ENCODE assay signal across 29 cellular contexts in genomic region chr15:35329993-35330695, GRCh38.
"Had no signal": no experiment of that assay in that cellular context is flagged by ENCODE, and none has a peak within 500 bp of the region (broad histone marks: within the 10 kb centered on the region; RNA-seq: fewer than 3 reads in every experiment).

No MANE protein-coding gene starts in this region.

- H3K4me3 ChIP-seq: ascending aorta, cardiac muscle cell, SJCRH30 had no signal

- H3K9me3 Mint-ChIP-seq: activated CD8-positive, alpha-beta T cell treated with anti-CD3 and anti-CD28 coated beads for 36 hours; activated naive CD4-positive, alpha-beta T cell treated with anti-CD3 and anti-CD28 coated beads, Interleukin-2, amount 50 U/mL, for 24 hours; activated naive CD8-positive, alpha-beta T cell treated with anti-CD3 and anti-CD28 coated beads, Interleukin-2, amount 10 ng/mL, durations not matched to agents 7 days and 5 days; activated T-cell treated with anti-CD3 and anti-CD28 coated beads, Interleukin-2, amount 50 U/mL, for 72 hours; activated T-helper 17 cell treated with anti-CD3 and anti-CD28 coated beads, Interleukin-2, amount 50 U/mL, for 72 hours; T-helper 1 cell treated with Interleukin-12 subunit alpha and Interleukin-12 subunit beta and Interleukin-4 antibody, amounts not matched to agents 30 μg/mL and 1 μg/mL, for 36 hours; T-helper 2 cell treated with Interferon-gamma antibody and Interleukin-4, amounts not matched to agents 5 μg/mL and 100 μg/mL, for 36 hours had no signal

- H3K27me3 Mint-ChIP-seq: activated CD4-positive, alpha-beta T cell treated with anti-CD3 and anti-CD28 coated beads, Interleukin-2, amount 10 ng/mL, durations not matched to agents 24 days and 14 days; activated CD8-positive, alpha-beta T cell treated with anti-CD3 and anti-CD28 coated beads for 36 hours; activated naive CD4-positive, alpha-beta T cell treated with anti-CD3 and anti-CD28 coated beads, Interleukin-2, amount 50 U/mL, for 24 hours; activated naive CD8-positive, alpha-beta T cell treated with anti-CD3 and anti-CD28 coated beads, Interleukin-2, amount 10 ng/mL, durations not matched to agents 7 days and 5 days; activated T-helper 17 cell treated with anti-CD3 and anti-CD28 coated beads, Interleukin-2, amount 50 U/mL, for 72 hours had no signal

- H3K4me1 Mint-ChIP-seq: activated CD4-positive, alpha-beta T cell treated with anti-CD3 and anti-CD28 coated beads, Interleukin-2, amount 10 ng/mL, durations not matched to agents 24 days and 14 days; activated naive CD4-positive, alpha-beta T cell treated with anti-CD3 and anti-CD28 coated beads, Interleukin-2, amount 50 U/mL, for 24 hours; activated naive CD8-positive, alpha-beta T cell treated with anti-CD3 and anti-CD28 coated beads, Interleukin-2, amount 10 ng/mL, durations not matched to agents 7 days and 5 days; activated T-helper 17 cell treated with anti-CD3 and anti-CD28 coated beads, Interleukin-2, amount 50 U/mL, for 72 hours had no signal

- H3K27ac ChIP-seq: ascending aorta, cardiac muscle cell, SJCRH30 had no signal

- H3K36me3 ChIP-seq: ascending aorta, cardiac muscle cell, SJCRH30 had no signal

- ATAC-seq: activated CD8-positive, alpha-beta T cell treated with anti-CD3 and anti-CD28 coated beads for 36 hours; activated T-cell treated with anti-CD3 and anti-CD28 coated beads, Interleukin-2, amount 50 U/mL, for 72 hours; activated T-helper 17 cell treated with anti-CD3 and anti-CD28 coated beads, Interleukin-2, amount 50 U/mL, for 72 hours; Panc1 had no signal

- H3K4me1 ChIP-seq: ascending aorta, SJCRH30 had no signal

- H3K36me3 Mint-ChIP-seq: activated naive CD8-positive, alpha-beta T cell treated with anti-CD3 and anti-CD28 coated beads, Interleukin-2, amount 10 ng/mL, durations not matched to agents 7 days and 5 days had no signal

- H3K27me3 ChIP-seq: ascending aorta, cardiac muscle cell, SJCRH30 had no signal

- DNase-seq: activated CD4-positive, alpha-beta T cell treated with anti-CD3 and anti-CD28 coated beads, Interleukin-2, amount 10 ng/mL, durations not matched to agents 24 days and 14 days; activated CD4-positive, alpha-beta T cell treated with anti-CD3 and anti-CD28 coated beads, Interleukin-2, amount 50 U/mL, for 4 hours; activated CD8-positive, alpha-beta T cell treated with anti-CD3 and anti-CD28 coated beads for 36 hours; activated gamma-delta T cell; activated naive CD4-positive, alpha-beta T cell treated with Interleukin-2 at 50 U/mL for 16 hours; activated naive CD8-positive, alpha-beta T cell treated with anti-CD3 and anti-CD28 coated beads, Interleukin-2, amount 10 ng/mL, durations not matched to agents 7 days and 5 days; activated T-cell treated with anti-CD3 and anti-CD28 coated beads, Interleukin-2, amount 50 U/mL, for 1 hour; activated T-cell treated with anti-CD3 and anti-CD28 coated beads, Interleukin-2, amount 50 U/mL, for 72 hours; amygdala; cerebellar nuclear complex; Karpas-422; NCI-H1105; NCI-H1417 treated with DMSO at 0.1 percent for 48 hours; NCI-H187 treated with DMSO at 0.1 percent for 48 hours; NCI-H2171 treated with DMSO at 0.1 percent for 48 hours; NCI-H2227 treated with DMSO at 0.1 percent for 48 hours; NCI-H446 treated with DMSO at 0.1 percent for 48 hours; NCI-H524; NCI-H774; SHP77; SJCRH30; SK-N-SH had no signal

- H3K4me2 ChIP-seq: SK-N-SH had no signal

- H3K4me3 Mint-ChIP-seq: activated CD4-positive, alpha-beta T cell treated with anti-CD3 and anti-CD28 coated beads, Interleukin-2, amount 10 ng/mL, durations not matched to agents 24 days and 14 days; activated CD8-positive, alpha-beta T cell treated with anti-CD3 and anti-CD28 coated beads for 36 hours; activated naive CD4-positive, alpha-beta T cell treated with anti-CD3 and anti-CD28 coated beads, Interleukin-2, amount 50 U/mL, for 24 hours; activated naive CD8-positive, alpha-beta T cell treated with anti-CD3 and anti-CD28 coated beads, Interleukin-2, amount 10 ng/mL, durations not matched to agents 7 days and 5 days; activated T-cell treated with anti-CD3 and anti-CD28 coated beads, Interleukin-2, amount 50 U/mL, for 72 hours; activated T-helper 17 cell treated with anti-CD3 and anti-CD28 coated beads, Interleukin-2, amount 50 U/mL, for 72 hours; T-helper 1 cell treated with Interleukin-12 subunit alpha and Interleukin-12 subunit beta and Interleukin-4 antibody, amounts not matched to agents 30 μg/mL and 1 μg/mL, for 36 hours; T-helper 2 cell treated with Interferon-gamma antibody and Interleukin-4, amounts not matched to agents 5 μg/mL and 100 μg/mL, for 36 hours had no signal

- H3K9me2 ChIP-seq: SK-N-SH had no signal

- H3K27ac Mint-ChIP-seq: activated CD4-positive, alpha-beta T cell treated with anti-CD3 and anti-CD28 coated beads, Interleukin-2, amount 10 ng/mL, durations not matched to agents 24 days and 14 days; activated CD8-positive, alpha-beta T cell treated with anti-CD3 and anti-CD28 coated beads for 36 hours; activated naive CD4-positive, alpha-beta T cell treated with anti-CD3 and anti-CD28 coated beads, Interleukin-2, amount 50 U/mL, for 24 hours; activated naive CD8-positive, alpha-beta T cell treated with anti-CD3 and anti-CD28 coated beads, Interleukin-2, amount 10 ng/mL, durations not matched to agents 7 days and 5 days; activated T-cell treated with anti-CD3 and anti-CD28 coated beads, Interleukin-2, amount 50 U/mL, for 72 hours; activated T-helper 17 cell treated with anti-CD3 and anti-CD28 coated beads, Interleukin-2, amount 50 U/mL, for 72 hours; T-helper 1 cell treated with Interleukin-12 subunit alpha and Interleukin-12 subunit beta and Interleukin-4 antibody, amounts not matched to agents 30 μg/mL and 1 μg/mL, for 36 hours; T-helper 2 cell treated with Interferon-gamma antibody and Interleukin-4, amounts not matched to agents 5 μg/mL and 100 μg/mL, for 36 hours had no signal
